In genomic region chr5:171714286-171714685, GRCh38 we compare ENCODE assay signal across 29 cellular contexts.
"Had no signal": no experiment of that assay in that cellular context is flagged by ENCODE, and none has a peak within 500 bp of the region (broad histone marks: within the 10 kb centered on the region; RNA-seq: fewer than 3 reads in every experiment).

No MANE protein-coding gene starts in this region.

- H3K27me3 Mint-ChIP-seq: activated naive CD4-positive, alpha-beta T cell treated with anti-CD3 and anti-CD28 coated beads, Interleukin-2, amount 50 U/mL, for 24 hours had no signal

- H3K36me3 Mint-ChIP-seq: activated naive CD4-positive, alpha-beta T cell treated with anti-CD3 and anti-CD28 coated beads, Interleukin-2, amount 50 U/mL, for 24 hours; activated naive CD8-positive, alpha-beta T cell treated with anti-CD3 and anti-CD28 coated beads, Interleukin-2, amount 10 ng/mL, durations not matched to agents 7 days and 5 days had no signal

- H3K27ac Mint-ChIP-seq: activated B cell treated with CpG ODN at 0.5 μM for 24 hours; activated CD8-positive, alpha-beta T cell treated with anti-CD3 and anti-CD28 coated beads for 36 hours; activated naive CD4-positive, alpha-beta T cell treated with anti-CD3 and anti-CD28 coated beads, Interleukin-2, amount 50 U/mL, for 24 hours; activated naive CD8-positive, alpha-beta T cell treated with anti-CD3 and anti-CD28 coated beads, Interleukin-2, amount 10 ng/mL, durations not matched to agents 7 days and 5 days; activated T-cell treated with anti-CD3 and anti-CD28 coated beads, Interleukin-2, amount 50 U/mL, for 72 hours; activated T-helper 2 cell treated with anti-CD3 and anti-CD28 coated beads, Interferon-gamma antibody, Interleukin-2, Interleukin-4, amounts not matched to agents 10 μg/mL and 5 μg/mL and 100 μg/mL, durations not matched to agents 14 hours and 24 hours and 36 hours had no signal

- H3K9me3 Mint-ChIP-seq: activated B cell treated with CpG ODN at 0.5 μM for 24 hours; activated CD8-positive, alpha-beta T cell treated with anti-CD3 and anti-CD28 coated beads for 36 hours; activated naive CD4-positive, alpha-beta T cell treated with anti-CD3 and anti-CD28 coated beads, Interleukin-2, amount 50 U/mL, for 24 hours; activated naive CD8-positive, alpha-beta T cell treated with anti-CD3 and anti-CD28 coated beads, Interleukin-2, amount 10 ng/mL, durations not matched to agents 7 days and 5 days; activated T-helper 2 cell treated with anti-CD3 and anti-CD28 coated beads, Interferon-gamma antibody, Interleukin-2, Interleukin-4, amounts not matched to agents 10 μg/mL and 5 μg/mL and 100 μg/mL, durations not matched to agents 14 hours and 24 hours and 36 hours; central memory CD8-positive, alpha-beta T cell had no signal

- DNase-seq: activated B cell treated with CpG ODN at 0.5 μM for 24 hours; activated CD4-positive, alpha-beta T cell treated with anti-CD3 and anti-CD28 coated beads for 4 hours; activated CD4-positive, CD25-positive, alpha-beta regulatory T cell treated with anti-CD3 and anti-CD28 coated beads, Interleukin-2, amount 50 U/mL, for 72 hours; activated CD8-positive, alpha-beta T cell treated with anti-CD3 and anti-CD28 coated beads for 36 hours; activated gamma-delta T cell; activated naive CD4-positive, alpha-beta T cell treated with Interleukin-2 at 50 U/mL for 16 hours; activated naive CD8-positive, alpha-beta T cell treated with anti-CD3 and anti-CD28 coated beads, Interleukin-2, amount 10 ng/mL, durations not matched to agents 7 days and 5 days; activated T-cell treated with anti-CD3 and anti-CD28 coated beads, Interleukin-2, amount 50 U/mL, for 1 hour; activated T-cell treated with anti-CD3 and anti-CD28 coated beads, Interleukin-2, amount 50 U/mL, for 72 hours; amygdala; NCI-H1092 treated with DMSO at 0.1 percent for 48 hours; NCI-H187 treated with DMSO at 0.1 percent for 48 hours; NCI-H2081; NCI-H2171 treated with DMSO at 0.1 percent for 48 hours; NCI-H2227 treated with DMSO at 0.1 percent for 48 hours; NCI-H446; NCI-H524; PC-9; SW 1271; T-helper 1 cell; T-helper 2 cell; T-helper 9 cell had no signal

- ATAC-seq: activated CD8-positive, alpha-beta T cell treated with anti-CD3 and anti-CD28 coated beads for 36 hours; activated T-cell treated with anti-CD3 and anti-CD28 coated beads, Interleukin-2, amount 50 U/mL, for 72 hours; K562; Right ventricle myocardium inferior had no signal

- H3K4me3 Mint-ChIP-seq: activated B cell treated with CpG ODN at 0.5 μM for 24 hours; activated CD8-positive, alpha-beta T cell treated with anti-CD3 and anti-CD28 coated beads for 36 hours; activated naive CD4-positive, alpha-beta T cell treated with anti-CD3 and anti-CD28 coated beads, Interleukin-2, amount 50 U/mL, for 24 hours; activated naive CD8-positive, alpha-beta T cell treated with anti-CD3 and anti-CD28 coated beads, Interleukin-2, amount 10 ng/mL, durations not matched to agents 7 days and 5 days; activated T-cell treated with anti-CD3 and anti-CD28 coated beads, Interleukin-2, amount 50 U/mL, for 72 hours; central memory CD8-positive, alpha-beta T cell had no signal

- H3K4me1 Mint-ChIP-seq: activated B cell treated with CpG ODN at 0.5 μM for 24 hours; activated naive CD4-positive, alpha-beta T cell treated with anti-CD3 and anti-CD28 coated beads, Interleukin-2, amount 50 U/mL, for 24 hours; activated naive CD8-positive, alpha-beta T cell treated with anti-CD3 and anti-CD28 coated beads, Interleukin-2, amount 10 ng/mL, durations not matched to agents 7 days and 5 days; central memory CD8-positive, alpha-beta T cell had no signal

- H3K4me3 ChIP-seq: ascending aorta, cardiac muscle cell, K562, PC-9 had no signal
